9 cellular contexts compared by ENCODE assay signal in genomic region chr22:45262931-45263789, GRCh38. TPM values are rescaled to one million over a fixed set of nuclear protein-coding genes. Genes with fewer than 3 reads are reported as not detected.
DNase-seq lines count a peak whose midpoint lies in the region; ATAC-seq and TF ChIP-seq lines count a peak whose summit lies in the region.
"Had no signal": no experiment of that assay in that cellular context is flagged by ENCODE, and none has a peak within 500 bp of the region (broad histone marks: within the 10 kb centered on the region; RNA-seq: fewer than 3 reads in every experiment).

No MANE protein-coding gene starts in this region.

- H3K27ac ChIP-seq in OCI-LY3 (ENCODE audit: low read length), result no peak overlapping the region
- no peak overlapping the region for H3K27ac ChIP-seq in iPS-18a (ENCODE audit: low read length)

- no peaks in the 10 kb centered on the region for H3K9me3 ChIP-seq in OCI-LY3 (ENCODE audit: insufficient read depth, low read length)
- no peaks in the 10 kb centered on the region for H3K9me3 ChIP-seq in iPS-18a (ENCODE audit: control insufficient read depth, low read depth, low read length)

- peaks cover 76% of the 10 kb centered on the region for H3K27me3 ChIP-seq in OCI-LY3 (ENCODE audit: low read depth, low read length)
- peaks cover 10% of the 10 kb centered on the region for H3K27me3 ChIP-seq in iPS-18a (ENCODE audit: control insufficient read depth, insufficient read depth, low read length)

- H3K36me3 Mint-ChIP-seq in activated CD8-positive, alpha-beta T cell treated with anti-CD3 and anti-CD28 coated beads for 36 hours (ENCODE audit: low read depth), result no peaks in the 10 kb centered on the region
- no peaks in the 10 kb centered on the region for H3K36me3 Mint-ChIP-seq in activated CD8-positive, alpha-beta T cell treated with anti-CD3 and anti-CD28 coated beads, Interleukin-2, amount 10 ng/mL, durations not matched to agents 7 days and 5 days (ENCODE audit: low read depth)
- H3K36me3 Mint-ChIP-seq in immature natural killer cell, result no peaks in the 10 kb centered on the region
- H3K36me3 Mint-ChIP-seq: CD4-positive, CD25-positive, alpha-beta regulatory T cell had no signal

- CTCF ChIA-PET in activated CD8-positive, alpha-beta T cell treated with anti-CD3 and anti-CD28 coated beads for 36 hours (lab: Charles Lee), result no interaction called here
- CTCF ChIA-PET in activated CD8-positive, alpha-beta T cell treated with anti-CD3 and anti-CD28 coated beads, Interleukin-2, amount 10 ng/mL, durations not matched to agents 7 days and 5 days (lab: Charles Lee), result interaction anchor here (1.4 kb wide), 1 partner anchor 28 kb away, joined by 4 read pairs; no protein-coding TSS in a partner anchor

- H3K9ac ChIP-seq in OCI-LY3 (ENCODE audit: low read length) (no peak overlapping the region), iPS-18a (ENCODE audit: low read length) (peak overlapping the region; percentile 13)

- H3K4me2 ChIP-seq in OCI-LY3 (ENCODE audit: low read length), result peak overlapping the region; percentile 69

- DNase-seq in activated CD8-positive, alpha-beta T cell treated with anti-CD3 and anti-CD28 coated beads for 36 hours, result no peak
- no peak for DNase-seq in activated CD8-positive, alpha-beta T cell treated with anti-CD3 and anti-CD28 coated beads, Interleukin-2, amount 10 ng/mL, durations not matched to agents 7 days and 5 days
- no peak for DNase-seq in HK-2 (ENCODE audit: unreplicated experiment)
- no peak for DNase-seq in effector CD4-positive, alpha-beta T cell
- no peak for DNase-seq in immature natural killer cell
- DNase-seq: CD4-positive, CD25-positive, alpha-beta regulatory T cell had no signal

- no peaks in the 10 kb centered on the region for H3K79me2 ChIP-seq in OCI-LY3 (ENCODE audit: low read length)

- ATAC-seq in activated CD8-positive, alpha-beta T cell treated with anti-CD3 and anti-CD28 coated beads for 36 hours, result peak; percentile 37
- no peak for ATAC-seq in activated CD8-positive, alpha-beta T cell treated with anti-CD3 and anti-CD28 coated beads, Interleukin-2, amount 10 ng/mL, durations not matched to agents 7 days and 5 days
- peak; percentile 51 for ATAC-seq in HG02970 (IDR thresholded peaks at IDR 0.05; ENCODE audit: low FRiP score, unreplicated experiment)

- intact Hi-C loops in activated CD8-positive, alpha-beta T cell treated with anti-CD3 and anti-CD28 coated beads for 36 hours (cut with micrococcal nuclease), result no loop called here

- no peak overlapping the region for H3K27ac Mint-ChIP-seq in activated CD8-positive, alpha-beta T cell treated with anti-CD3 and anti-CD28 coated beads for 36 hours
- H3K27ac Mint-ChIP-seq in activated CD8-positive, alpha-beta T cell treated with anti-CD3 and anti-CD28 coated beads, Interleukin-2, amount 10 ng/mL, durations not matched to agents 7 days and 5 days, result no peak overlapping the region
- no peak overlapping the region for H3K27ac Mint-ChIP-seq in immature natural killer cell
- H3K27ac Mint-ChIP-seq: CD4-positive, CD25-positive, alpha-beta regulatory T cell had no signal

- H3K4me3 ChIP-seq in OCI-LY3 (ENCODE audit: low read length) (peak overlapping the region; percentile 44), iPS-18a (ENCODE audit: low read length) (no peak overlapping the region)

- peaks cover 2% of the 10 kb centered on the region for H3K4me1 Mint-ChIP-seq in activated CD8-positive, alpha-beta T cell treated with anti-CD3 and anti-CD28 coated beads for 36 hours (ENCODE audit: low read depth)
- H3K4me1 Mint-ChIP-seq in activated CD8-positive, alpha-beta T cell treated with anti-CD3 and anti-CD28 coated beads, Interleukin-2, amount 10 ng/mL, durations not matched to agents 7 days and 5 days (ENCODE audit: low read depth), result peaks cover 7% of the 10 kb centered on the region
- H3K4me1 Mint-ChIP-seq in immature natural killer cell, result no peaks in the 10 kb centered on the region

- H2AFZ ChIP-seq in OCI-LY3 (ENCODE audit: low read depth, low read length), result no peak overlapping the region

- H4K20me1 ChIP-seq in OCI-LY3 (ENCODE audit: insufficient read depth, low read length), result peaks cover 12% of the 10 kb centered on the region

- POLR2A ChIA-PET in activated CD8-positive, alpha-beta T cell treated with anti-CD3 and anti-CD28 coated beads for 36 hours (lab: Charles Lee), result no interaction called here
- POLR2A ChIA-PET in activated CD8-positive, alpha-beta T cell treated with anti-CD3 and anti-CD28 coated beads, Interleukin-2, amount 10 ng/mL, durations not matched to agents 7 days and 5 days (lab: Charles Lee), result no interaction called here

- H3K27me3 Mint-ChIP-seq in activated CD8-positive, alpha-beta T cell treated with anti-CD3 and anti-CD28 coated beads for 36 hours, result peaks cover 14% of the 10 kb centered on the region
- peaks cover 16% of the 10 kb centered on the region for H3K27me3 Mint-ChIP-seq in activated CD8-positive, alpha-beta T cell treated with anti-CD3 and anti-CD28 coated beads, Interleukin-2, amount 10 ng/mL, durations not matched to agents 7 days and 5 days (ENCODE audit: low read depth)
- H3K27me3 Mint-ChIP-seq in immature natural killer cell (ENCODE audit: low read depth in 3 of 3), result peaks cover 2 to 13% (median 13%) of the 10 kb centered on the region in 3 donors

- no peaks in the 10 kb centered on the region for H3K9me3 Mint-ChIP-seq in activated CD8-positive, alpha-beta T cell treated with anti-CD3 and anti-CD28 coated beads for 36 hours
- no peaks in the 10 kb centered on the region for H3K9me3 Mint-ChIP-seq in activated CD8-positive, alpha-beta T cell treated with anti-CD3 and anti-CD28 coated beads, Interleukin-2, amount 10 ng/mL, durations not matched to agents 7 days and 5 days (ENCODE audit: insufficient read depth)
- H3K9me3 Mint-ChIP-seq in immature natural killer cell, result no peaks in the 10 kb centered on the region
- H3K9me3 Mint-ChIP-seq: CD4-positive, CD25-positive, alpha-beta regulatory T cell had no signal

- peaks cover 30% of the 10 kb centered on the region for H3K4me1 ChIP-seq in OCI-LY3 (ENCODE audit: low read length)
- H3K4me1 ChIP-seq in iPS-18a (ENCODE audit: control insufficient read depth, low read depth, low read length), result peaks cover 5% of the 10 kb centered on the region

- TF ChIP-seq CTCF in activated CD8-positive, alpha-beta T cell treated with anti-CD3 and anti-CD28 coated beads for 36 hours (IDR thresholded peaks at IDR 0.05), result no peak
- TF ChIP-seq CTCF in OCI-LY3 (IDR thresholded peaks at IDR 0.05; ENCODE audit: low read depth, low read length), result no peak

- no peak overlapping the region for H3K4me3 Mint-ChIP-seq in activated CD8-positive, alpha-beta T cell treated with anti-CD3 and anti-CD28 coated beads for 36 hours
- H3K4me3 Mint-ChIP-seq in activated CD8-positive, alpha-beta T cell treated with anti-CD3 and anti-CD28 coated beads, Interleukin-2, amount 10 ng/mL, durations not matched to agents 7 days and 5 days, result no peak overlapping the region
- H3K4me3 Mint-ChIP-seq in immature natural killer cell, result no peak overlapping the region
- H3K4me3 Mint-ChIP-seq: CD4-positive, CD25-positive, alpha-beta regulatory T cell had no signal

- no peaks in the 10 kb centered on the region for H3K36me3 ChIP-seq in OCI-LY3 (replicated peaks; ENCODE audit: low read depth, low read length)
- no peaks in the 10 kb centered on the region for H3K36me3 ChIP-seq in iPS-18a (ENCODE audit: control insufficient read depth, low read depth, low read length)

RNA-seq across cellular contexts. Expression of gene UPK3A, which starts 21.6 kb away (rescaled TPM):
- not detected for total RNA-seq in activated CD8-positive, alpha-beta T cell treated with anti-CD3 and anti-CD28 coated beads for 36 hours
- not detected for total RNA-seq in activated CD8-positive, alpha-beta T cell treated with anti-CD3 and anti-CD28 coated beads, Interleukin-2, amount 10 ng/mL, durations not matched to agents 7 days and 5 days
- 1 to 10 TPM in 2 of 3 donors, not detected in 1; 2.7 to 6.4 TPM for polyA plus RNA-seq in immature natural killer cell
- total RNA-seq: CD4-positive, CD25-positive, alpha-beta regulatory T cell had no signal
- polyA plus RNA-seq: CD4-positive, CD25-positive, alpha-beta regulatory T cell had no signal

RNA-seq across cellular contexts. Expression of gene KIAA0930, which starts 22.5 kb away (rescaled TPM):
- total RNA-seq in activated CD8-positive, alpha-beta T cell treated with anti-CD3 and anti-CD28 coated beads for 36 hours, result 10 to 100 TPM; 38.4 to 40.4 TPM
- 10 to 100 TPM; 48.5 to 52.4 TPM for total RNA-seq in activated CD8-positive, alpha-beta T cell treated with anti-CD3 and anti-CD28 coated beads, Interleukin-2, amount 10 ng/mL, durations not matched to agents 7 days and 5 days
- 1 to 10 TPM; 2.2 to 6.2 (median 4.5) TPM for polyA plus RNA-seq in immature natural killer cell

RNA-seq across cellular contexts. Expression of gene FAM118A, which starts 46.6 kb away (rescaled TPM):
- 10 to 100 TPM; 30.6 to 32.4 TPM for total RNA-seq in activated CD8-positive, alpha-beta T cell treated with anti-CD3 and anti-CD28 coated beads for 36 hours
- 10 to 100 TPM; 50.6 to 50.7 TPM for total RNA-seq in activated CD8-positive, alpha-beta T cell treated with anti-CD3 and anti-CD28 coated beads, Interleukin-2, amount 10 ng/mL, durations not matched to agents 7 days and 5 days
- 10 to 100 TPM; 10.6 to 33.9 (median 14.7) TPM for polyA plus RNA-seq in immature natural killer cell
